In the genomic region with DNA sequence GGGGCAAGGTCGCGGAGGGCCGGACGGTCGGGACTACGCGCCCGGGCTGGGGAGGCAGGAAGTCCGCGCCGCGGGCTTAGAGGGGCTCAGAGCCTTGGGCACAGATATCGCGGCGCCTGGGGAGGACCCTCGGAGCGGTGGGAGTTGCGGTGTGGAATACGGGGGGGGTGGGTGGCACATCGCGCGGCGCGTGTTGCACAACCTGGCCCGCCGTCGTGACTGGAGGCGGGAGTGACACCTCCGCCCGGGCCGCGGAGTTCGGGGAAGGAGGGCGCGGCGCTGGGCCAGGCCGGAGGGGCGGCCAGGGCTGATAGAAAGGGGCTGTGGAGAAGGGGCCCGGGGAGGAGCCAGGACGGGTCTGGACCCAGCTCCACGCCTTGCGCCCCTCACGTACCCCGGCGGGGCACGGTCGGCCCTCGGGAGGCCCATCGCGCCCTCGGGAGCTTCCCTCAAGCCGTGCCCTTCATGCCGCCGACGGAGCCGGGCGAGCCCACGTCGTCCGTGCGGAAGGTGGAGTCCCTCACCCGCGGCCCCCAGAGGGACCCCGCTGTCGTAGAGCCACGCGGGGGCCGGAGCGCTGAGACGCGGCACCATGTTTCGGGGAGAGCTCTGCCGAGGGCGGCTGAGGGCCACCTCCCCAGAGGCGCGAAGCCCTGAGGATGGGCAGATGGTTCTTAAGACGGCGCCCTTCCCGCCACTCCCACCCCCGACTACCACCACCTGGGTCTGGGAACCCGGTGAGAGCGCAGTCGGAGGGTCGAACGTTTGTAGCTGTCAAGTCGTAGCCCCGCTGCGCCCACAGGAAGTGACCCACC, we compare ENCODE assay signal across 8 cellular contexts. TPM values are rescaled to one million over a fixed set of nuclear protein-coding genes. Genes with fewer than 3 reads are reported as not detected.
DNase-seq lines count a peak whose midpoint lies in the region; ATAC-seq and TF ChIP-seq lines count a peak whose summit lies in the region.

No MANE protein-coding gene starts in this region.

- TF ChIP-seq POLR2A in testis (IDR thresholded peaks at IDR 0.05) = no peak

- H2BK5ac ChIP-seq in mesendoderm (ENCODE audit: low read length) = no peak overlapping the region

- H3K79me2 ChIP-seq in mesendoderm (ENCODE audit: control insufficient read depth, insufficient read depth, low read length) = peaks cover 2% of the 10 kb centered on the region

- H4K8ac ChIP-seq in mesendoderm (ENCODE audit: low read depth, low read length) = no peak overlapping the region

- H3K18ac ChIP-seq in mesendoderm (ENCODE audit: low read length) = peak overlapping the region; percentile 72

- no peak overlapping the region for H2AK5ac ChIP-seq in mesendoderm (ENCODE audit: low read length)

- peak overlapping the region; percentile 89 for H3K9ac ChIP-seq in mesendoderm (ENCODE audit: low read length)

- H3K56ac ChIP-seq in mesendoderm (ENCODE audit: low read length) = peak overlapping the region; percentile 98

- H3K4me1 ChIP-seq in SJSA1 (replicated peaks) (peaks cover 35% of the 10 kb centered on the region), mesendoderm (ENCODE audit: control insufficient read depth, low read depth, low read length) (no peaks in the 10 kb centered on the region), testis (peaks cover 7% of the 10 kb centered on the region)

- peak; percentile 7 for ATAC-seq in GM21529 (IDR thresholded peaks at IDR 0.05; ENCODE audit: unreplicated experiment)

- H3K36me3 ChIP-seq in SJSA1 (peaks cover 8% of the 10 kb centered on the region), mesendoderm (ENCODE audit: control insufficient read depth, insufficient read depth, low read length) (no peaks in the 10 kb centered on the region), testis (ENCODE audit: low read depth, missing control alignments) (no peaks in the 10 kb centered on the region)

- H3K79me1 ChIP-seq in mesendoderm (ENCODE audit: low read length) = peaks cover 5% of the 10 kb centered on the region

- no peaks in the 10 kb centered on the region for H3K9me3 ChIP-seq in SJSA1 (replicated peaks)
- H3K9me3 ChIP-seq in testis = no peaks in the 10 kb centered on the region

- no peak for DNase-seq in AG04449 (ENCODE audit: low read depth, low spot score)
- DNase-seq in SJSA1 (ENCODE audit: low read depth in 1 of 2, low spot score in 2 of 2) = peak; percentile 34 to 40
- no peak for DNase-seq in mesendoderm
- DNase-seq in testis = no peak
- no peak for DNase-seq in NCI-H1417 (lab: John Stamatoyannopoulos, UW)
- no peak for DNase-seq in SIG-M5 treated with dmso at 0.1 percent for 504 hours (lab: John Stamatoyannopoulos, UW; ENCODE audit: unreplicated experiment)

- peak overlapping the region; percentile 79 for H3K4me2 ChIP-seq in mesendoderm (ENCODE audit: low read length)

- H4K5ac ChIP-seq in mesendoderm (ENCODE audit: low read length) = no peak overlapping the region

- POLR2A ChIA-PET in AG04449 (lab: Yijun Ruan, JAX) = interaction anchor here (1.8 kb wide), 1 partner anchor 86 kb away, joined by 5 read pairs; no protein-coding TSS in a partner anchor

- WGBS in mesendoderm (ENCODE audit: extremely low coverage, insufficient coverage, low lambda C conversion rate) = no CpG with 5 or more reads among the region's 88 CpGs
- 4 to 5% methylated on average over 21 to 85 of the region's 88 CpGs for WGBS in testis, 2 donors

- TF ChIP-seq CTCF in AG04449 (IDR thresholded peaks at IDR 0.05; ENCODE audit: insufficient read depth, low read length, missing control alignments) = no peak
- TF ChIP-seq CTCF in testis (IDR thresholded peaks at IDR 0.05) = no peak

- H3K4ac ChIP-seq in mesendoderm (ENCODE audit: low read depth, low read length) = no peak overlapping the region

- intact Hi-C loops in testis (cut with DNase I; ENCODE audit: low total_unique reads) = loop anchor here (10.0 kb wide), 1 partner anchor 79 kb away; no protein-coding TSS in a partner anchor

- no peaks in the 10 kb centered on the region for H3K27me3 ChIP-seq in SJSA1 (replicated peaks)
- no peaks in the 10 kb centered on the region for H3K27me3 ChIP-seq in mesendoderm (ENCODE audit: insufficient read depth, low read length, poor library complexity)
- H3K27me3 ChIP-seq in testis = no peaks in the 10 kb centered on the region

- H3K4me3 ChIP-seq in AG04449 (ENCODE audit: low read depth, low read length) = peak overlapping the region; percentile 80
- H3K4me3 ChIP-seq in SJSA1 = peak overlapping the region; percentile 92
- H3K4me3 ChIP-seq in mesendoderm (ENCODE audit: low read length) = peak overlapping the region; percentile 69
- peak overlapping the region; percentile 85 to 86 for H3K4me3 ChIP-seq in testis

- H3K23ac ChIP-seq in mesendoderm (ENCODE audit: low read length) = peak overlapping the region; percentile 98

- H2BK15ac ChIP-seq in mesendoderm (replicated peaks; ENCODE audit: low read depth) = no peak overlapping the region

- CTCF ChIA-PET in AG04449 (lab: Yijun Ruan, JAX) = interaction anchor here (0.9 to 19.2 kb wide), 3 partner anchors 27 to 416 kb away, joined by 3 to 265 read pairs (median 3); no protein-coding TSS in a partner anchor

- H3K27ac ChIP-seq in SJSA1 = peak overlapping the region; percentile 77
- peak overlapping the region; percentile 29 for H3K27ac ChIP-seq in cingulate gyrus (ENCODE audit: low read depth, low read length)
- H3K27ac ChIP-seq in mesendoderm (ENCODE audit: low read depth, low read length) = peak overlapping the region; percentile 77
- peak overlapping the region; percentile 74 to 88 for H3K27ac ChIP-seq in testis

- H2BK120ac ChIP-seq in mesendoderm (ENCODE audit: low read depth, low read length) = no peak overlapping the region

RNA-seq across cellular contexts. Expression of a gene that starts 0.7 kb away (rescaled TPM):
- 10.7 and 14.6 TPM in 2 replicates for total RNA-seq in SJSA1 (2014; rRNA removed; shearing (Covaris generic))
- polyA plus RNA-seq in mesendoderm (2013, experiment 1 of 2) = 5.0 TPM
- polyA plus RNA-seq in mesendoderm (2013, experiment 2 of 2) = 5.0 TPM
- 10 to 100 TPM in 1 of 2 donors, 1 to 10 TPM in 1; 8.3 to 12.8 TPM for total RNA-seq in testis
- polyA plus RNA-seq in testis (ENCODE audit: insufficient read depth, low read depth, low replicate concordance) = 6.8 TPM

RNA-seq across cellular contexts. Expression of a gene that starts 35.7 kb away (rescaled TPM):
- 0.03 and 0.05 TPM in 2 replicates for total RNA-seq in SJSA1 (2014; rRNA removed; shearing (Covaris generic))
- 2.2 TPM for polyA plus RNA-seq in mesendoderm (2013, experiment 1 of 2)
- 2.3 TPM for polyA plus RNA-seq in mesendoderm (2013, experiment 2 of 2)
- 1 to 10 TPM; 2.9 to 3.3 TPM for total RNA-seq in testis
- 2.2 TPM for polyA plus RNA-seq in testis (ENCODE audit: insufficient read depth, low read depth, low replicate concordance)

Comparison
In these comparisons a context has a peak if more than half of its experiments do, and no peak if none do; other contexts are left out.
1. DNase-seq: peak in SJSA1 (2 of 2); none in AG04449 (single experiment), mesendoderm (single experiment), testis (single experiment), NCI-H1417 (0 of 3) and SIG-M5 treated with dmso at 0.1 percent for 504 hours (single experiment).
2. H3K27ac ChIP-seq: peak in every context shown above with its lines; median percentile 81 in testis; 77 in SJSA1; 77 in mesendoderm; 29 in cingulate gyrus.
3. Peak in every context shown above with its lines, with median percentiles within 50 percentile points of each other: H3K4me3 ChIP-seq.